Comparison of ENCODE assay signal across 7 cellular contexts in the genomic region with DNA sequence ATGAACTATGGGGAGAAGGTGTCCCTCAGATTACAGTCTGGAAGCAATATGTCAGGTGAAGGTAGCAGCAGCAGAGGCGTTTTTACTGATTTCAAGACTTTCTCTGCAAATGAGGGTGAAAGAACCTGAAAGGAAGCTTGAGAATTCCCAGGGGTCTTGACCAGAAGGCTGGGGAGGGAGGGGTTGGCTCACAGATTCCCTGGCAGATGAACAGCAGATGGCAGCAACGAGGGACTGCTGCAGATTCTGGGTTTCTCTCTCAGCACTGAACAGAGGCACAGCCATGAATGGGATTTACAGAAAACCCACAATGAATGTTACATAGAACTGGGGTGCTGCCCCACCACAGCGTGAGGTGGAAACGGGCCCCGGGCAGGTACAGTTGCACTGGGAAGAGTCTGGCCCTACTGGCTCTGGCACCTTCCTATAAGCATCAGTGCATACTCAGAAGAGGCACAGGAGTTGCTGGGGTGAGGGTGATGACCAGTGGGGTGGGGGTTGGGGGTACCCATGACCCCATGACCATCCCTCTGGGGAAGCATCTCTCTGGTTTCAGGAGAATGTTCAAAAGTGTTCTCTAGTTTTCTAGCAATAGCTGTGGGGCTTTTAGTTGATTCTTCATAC.
DNase-seq lines count a peak whose midpoint lies in the region; ATAC-seq and TF ChIP-seq lines count a peak whose summit lies in the region.

No MANE protein-coding gene starts in this region.

- DNase-seq in astrocyte of the cerebellum (ENCODE audit: low read depth), result no peak
- no peak for DNase-seq in retinal pigment epithelial cell (ENCODE audit: low read depth)
- no peak for DNase-seq in GDM1 (lab: John Stamatoyannopoulos, UW)
- no peak for DNase-seq in activated CD4-positive, alpha-beta T cell treated with anti-CD3 and anti-CD28 coated beads, Interleukin-2, amount 50 U/mL, for 4 hours

- H3K4me3 ChIP-seq in astrocyte of the cerebellum (ENCODE audit: low read depth, low read length), result no peak overlapping the region
- H3K4me3 ChIP-seq in retinal pigment epithelial cell (ENCODE audit: low read length), result no peak overlapping the region

- ATAC-seq in GM18868 (IDR thresholded peaks at IDR 0.05; ENCODE audit: unreplicated experiment), result peak; percentile 86
- peak; percentile 66 for ATAC-seq in HG03139 (IDR thresholded peaks at IDR 0.05; ENCODE audit: unreplicated experiment)
- ATAC-seq in GM19328 (IDR thresholded peaks at IDR 0.05; ENCODE audit: unreplicated experiment), result no peak

- in situ Hi-C loops in astrocyte of the cerebellum (cut with HindIII; ENCODE audit: low sequenced_read_pairs), result no loop called here

- TF ChIP-seq CTCF in astrocyte of the cerebellum (IDR thresholded peaks at IDR 0.05; ENCODE audit: low read depth, low read length, missing control alignments) (peak; percentile 13), retinal pigment epithelial cell (conservative IDR thresholded peaks at IDR 0.05; ENCODE audit: low read depth, low read length) (peak; percentile 21)
